In genomic region chr7:97835296-97836138, GRCh38 we compare ENCODE assay signal across 8 cellular contexts. TPM values are rescaled to one million over a fixed set of nuclear protein-coding genes. Genes with fewer than 3 reads are reported as not detected.
DNase-seq lines count a peak whose midpoint lies in the region; ATAC-seq and TF ChIP-seq lines count a peak whose summit lies in the region.

No MANE protein-coding gene starts in this region.

- TF ChIP-seq CTCF in MM.1S (IDR thresholded peaks at IDR 0.05; ENCODE audit: low read length) (peak; percentile 68), psoas muscle (IDR thresholded peaks at IDR 0.05) (peak; percentile 58)

- H3K4me2 ChIP-seq in MM.1S (ENCODE audit: low read depth, low read length): no peak overlapping the region

- H3K27ac ChIP-seq in MM.1S (ENCODE audit: low read length) (no peak overlapping the region), psoas muscle (no peak overlapping the region)

- no peaks in the 10 kb centered on the region for H3K9me2 ChIP-seq in MM.1S (replicated peaks; ENCODE audit: insufficient read depth, low read length)

- H3K9ac ChIP-seq in MM.1S (ENCODE audit: low read length): no peak overlapping the region

- H3K36me3 ChIP-seq in MM.1S (replicated peaks; ENCODE audit: insufficient read depth, low read length): no peaks in the 10 kb centered on the region
- no peaks in the 10 kb centered on the region for H3K36me3 ChIP-seq in psoas muscle (ENCODE audit: insufficient read depth in 1 of 2, low read depth in 1 of 2)

- H4K20me1 ChIP-seq in MM.1S (ENCODE audit: insufficient read depth, low read length): no peaks in the 10 kb centered on the region

- no peaks in the 10 kb centered on the region for H3K27me3 ChIP-seq in MM.1S (replicated peaks; ENCODE audit: insufficient read depth, low read length)
- peaks cover 0 to 1% (median 0%) of the 10 kb centered on the region in 3 donors for H3K27me3 ChIP-seq in psoas muscle (ENCODE audit: insufficient read depth in 3 of 3, low read length in 2 of 3)

- no peaks in the 10 kb centered on the region for H3K9me3 ChIP-seq in MM.1S (replicated peaks; ENCODE audit: insufficient read depth, low read length)
- no peaks in the 10 kb centered on the region for H3K9me3 ChIP-seq in psoas muscle

- WGBS in psoas muscle, 3 donors: 37 to 39% (median 38%) methylated on average over 12 of the region's 12 CpGs

- H2AFZ ChIP-seq in MM.1S (ENCODE audit: low read length): no peak overlapping the region; the same call in 1 of the 2 replicates

- H3K79me2 ChIP-seq in MM.1S (ENCODE audit: low read length): no peaks in the 10 kb centered on the region

- no peak overlapping the region for H3K4me3 ChIP-seq in MM.1S (ENCODE audit: low read length)
- no peak overlapping the region for H3K4me3 ChIP-seq in psoas muscle

- no peaks in the 10 kb centered on the region for H3F3A ChIP-seq in MM.1S (ENCODE audit: insufficient read depth, low read length)

- in situ Hi-C loops in G401 (cut with HindIII; ENCODE audit: low sequenced_read_pairs): no loop called here
- in situ Hi-C loops in SK-MEL-5 (cut with HindIII; ENCODE audit: low pct_unique_long_range_greater_than_20kb, low sequenced_read_pairs): no loop called here

- intact Hi-C loops in head of caudate nucleus (cut with DNase I): loop anchor here (10.0 kb wide), 1 partner anchor 691 kb away; no protein-coding TSS in a partner anchor
- intact Hi-C loops in psoas muscle (cut with DNase I): loop anchor here (2.0 kb wide), 1 partner anchor 731 kb away; no protein-coding TSS in a partner anchor

- H3K4me1 ChIP-seq in MM.1S (ENCODE audit: low read length) (no peaks in the 10 kb centered on the region), psoas muscle (no peaks in the 10 kb centered on the region)

- ATAC-seq in GM21786 (IDR thresholded peaks at IDR 0.05; ENCODE audit: unreplicated experiment): peak; percentile 92
- ATAC-seq in psoas muscle: peak in 1 of 4 donors; percentile 71
- no peak for ATAC-seq in HG02840 (IDR thresholded peaks at IDR 0.05; ENCODE audit: low FRiP score, unreplicated experiment)

- DNase-seq in G401 (ENCODE audit: low spot score) (peak; percentile 56), MM.1S (peak; percentile 71), SK-MEL-5 (ENCODE audit: low read depth, low spot score) (peak; percentile 80), head of caudate nucleus (peak; percentile 36 to 90 (median 76)), psoas muscle (peak; percentile 30 to 58)
- DNase-seq in activated naive CD4-positive, alpha-beta T cell treated with anti-CD3 and anti-CD28 coated beads, Interleukin-2, amount 50 U/mL, for 16 hours: peak; percentile 64

RNA-seq across cellular contexts. Expression of gene ASNS, which starts 36.7 kb away (rescaled TPM):
- 19.5 and 23.4 TPM in 2 replicates for total RNA-seq in G401 (2014; rRNA removed; shearing (Covaris generic))
- 143 and 151 TPM in 2 replicates for total RNA-seq in SK-MEL-5 (2014; rRNA removed; shearing (Covaris generic))
- 424 and 504 TPM in 2 replicates for polyA plus RNA-seq in SK-MEL-5 (2015; cell fraction: cytosol; rRNA removed)
- polyA plus RNA-seq in SK-MEL-5 (2015; cell fraction: nucleus; rRNA removed): 1,409 and 1,510 TPM in 2 replicates
- total RNA-seq in psoas muscle: 10 to 100 TPM in 2 of 4 donors, 1 to 10 TPM in 2; 2.9 to 18.0 (median 9.5) TPM
- 1 to 10 TPM; 4.4 to 8.5 (median 6.8) TPM for polyA plus RNA-seq in psoas muscle
